Comparison of ENCODE assay signal across 2 cellular contexts in genomic region chr10:5892007-5892406, GRCh38.
TF ChIP-seq lines count a peak whose summit lies in the region.

No MANE protein-coding gene starts in this region.

TF ChIP-seq in IMR-90, 13 proteins besides CTCF, POLR2A, EP300 and RAD21:
- TF ChIP-seq RCOR1 (IDR thresholded peaks at IDR 0.05; ENCODE audit: insufficient replicate concordance, low read length) (no peak), RFX5 (IDR thresholded peaks at IDR 0.05; ENCODE audit: low read depth, low read length) (no peak), ELK1 (IDR thresholded peaks at IDR 0.05; ENCODE audit: borderline replicate concordance, low read depth, low read length) (no peak), CEBPB (IDR thresholded peaks at IDR 0.05; ENCODE audit: low read depth, low read length) (no peak), MXI1 (IDR thresholded peaks at IDR 0.05; ENCODE audit: borderline replicate concordance, low read depth, low read length) (no peak), MAFK (IDR thresholded peaks at IDR 0.05; ENCODE audit: low read depth, low read length) (no peak), FOS (IDR thresholded peaks at IDR 0.05; ENCODE audit: low read depth, low read length) (no peak), CHD1 (IDR thresholded peaks at IDR 0.05; ENCODE audit: low read depth, low read length) (no peak), NFE2L2 (IDR thresholded peaks at IDR 0.05; ENCODE audit: low read depth, low read length) (no peak), BHLHE40 (IDR thresholded peaks at IDR 0.05; ENCODE audit: low read depth, low read length) (no peak), MAZ (IDR thresholded peaks at IDR 0.05; ENCODE audit: borderline replicate concordance, low read depth, low read length) (no peak), USF2 (IDR thresholded peaks at IDR 0.05; ENCODE audit: low read depth, low read length) (no peak)

TF ChIP-seq in K562, 482 proteins besides CTCF, POLR2A, EP300 and RAD21:
- TF ChIP-seq ATF1 (CRISPR knock-in tag; IDR thresholded peaks at IDR 0.05) = no peak
- TF ChIP-seq ATF1 (tag; IDR thresholded peaks at IDR 0.05) = 0 out of 2 replicates have a peak, but pooled peaks have one; percentile 14
- TF ChIP-seq HDAC1 (IDR thresholded peaks at IDR 0.05) = no peak
